In genomic region chr2:170814551-170815245, GRCh38 we compare ENCODE assay signal across 13 cellular contexts. TPM values are rescaled to one million over a fixed set of nuclear protein-coding genes. Genes with fewer than 3 reads are reported as not detected.
DNase-seq lines count a peak whose midpoint lies in the region; ATAC-seq and TF ChIP-seq lines count a peak whose summit lies in the region.
"Had no signal": no experiment of that assay in that cellular context is flagged by ENCODE, and none has a peak within 500 bp of the region (broad histone marks: within the 10 kb centered on the region; RNA-seq: fewer than 3 reads in every experiment).

No MANE protein-coding gene starts in this region.

- ATAC-seq in stimulated activated naive CD8-positive, alpha-beta T cell treated with anti-CD3 and anti-CD28 coated beads, Interleukin-15, Interleukin-2, amounts not matched to agents 100 U/mL and 50 U/mL, for 24 hours, result no peak
- no peak for ATAC-seq in GM21515 (IDR thresholded peaks at IDR 0.05; ENCODE audit: unreplicated experiment)
- no peak for ATAC-seq in GM21717 (IDR thresholded peaks at IDR 0.05; ENCODE audit: unreplicated experiment)

- H3K4me1 Mint-ChIP-seq in stimulated activated naive CD8-positive, alpha-beta T cell treated with anti-CD3 and anti-CD28 coated beads, Interleukin-15, Interleukin-2, amounts not matched to agents 100 ng/mL and 50 ng/mL, for 24 hours (ENCODE audit: low read depth), result peaks cover 50% of the 10 kb centered on the region
- peaks cover 28% of the 10 kb centered on the region for H3K4me1 Mint-ChIP-seq in glutamatergic neuron (ENCODE audit: low read depth, unreplicated experiment)

- peaks cover 70% of the 10 kb centered on the region for H3K27me3 Mint-ChIP-seq in stimulated activated naive CD8-positive, alpha-beta T cell treated with anti-CD3 and anti-CD28 coated beads, Interleukin-15, Interleukin-2, amounts not matched to agents 100 ng/mL and 50 ng/mL, for 24 hours
- peaks cover 35% of the 10 kb centered on the region for H3K27me3 Mint-ChIP-seq in glutamatergic neuron (ENCODE audit: unreplicated experiment)

- H3K4me3 Mint-ChIP-seq in stimulated activated naive CD8-positive, alpha-beta T cell treated with anti-CD3 and anti-CD28 coated beads, Interleukin-15, Interleukin-2, amounts not matched to agents 100 ng/mL and 50 ng/mL, for 24 hours, result peak overlapping the region; percentile 35
- peak overlapping the region; percentile 72 for H3K4me3 Mint-ChIP-seq in glutamatergic neuron (ENCODE audit: unreplicated experiment)

- no peak for DNase-seq in stimulated activated naive CD8-positive, alpha-beta T cell treated with anti-CD3 and anti-CD28 coated beads, Interleukin-15, Interleukin-2, amounts not matched to agents 100 U/mL and 50 U/mL, for 24 hours
- DNase-seq in NCI-H2227 (lab: John Stamatoyannopoulos, UW; ENCODE audit: unreplicated experiment) (peak; percentile 81), glutamatergic neuron (no peak), inferior parietal cortex (ENCODE audit: extremely low spot score) (no peak), NCI-H446 treated with DMSO at 0.1 percent for 48 hours (lab: John Stamatoyannopoulos, UW) (no peak)
- DNase-seq: heart left ventricle; stimulated activated CD4-positive, alpha-beta T cell treated with anti-CD3 and anti-CD28 coated beads, Interleukin-2, amount 100 ng/mL, for 24 hours had no signal

- H3K36me3 Mint-ChIP-seq in stimulated activated naive CD8-positive, alpha-beta T cell treated with anti-CD3 and anti-CD28 coated beads, Interleukin-15, Interleukin-2, amounts not matched to agents 100 ng/mL and 50 ng/mL, for 24 hours (ENCODE audit: low read depth), result no peaks in the 10 kb centered on the region
- no peaks in the 10 kb centered on the region for H3K36me3 Mint-ChIP-seq in glutamatergic neuron (ENCODE audit: unreplicated experiment)

- H3K9me3 Mint-ChIP-seq in stimulated activated naive CD8-positive, alpha-beta T cell treated with anti-CD3 and anti-CD28 coated beads, Interleukin-15, Interleukin-2, amounts not matched to agents 100 ng/mL and 50 ng/mL, for 24 hours, result no peaks in the 10 kb centered on the region
- peaks cover 7% of the 10 kb centered on the region for H3K9me3 Mint-ChIP-seq in glutamatergic neuron (ENCODE audit: unreplicated experiment)

- TF ChIP-seq CTCF in glutamatergic neuron (IDR thresholded peaks at IDR 0.05; ENCODE audit: partially characterized antibody, unreplicated experiment), result no peak

- peak overlapping the region; percentile 21 for H3K27ac Mint-ChIP-seq in stimulated activated naive CD8-positive, alpha-beta T cell treated with anti-CD3 and anti-CD28 coated beads, Interleukin-15, Interleukin-2, amounts not matched to agents 100 ng/mL and 50 ng/mL, for 24 hours
- no peak overlapping the region for H3K27ac Mint-ChIP-seq in glutamatergic neuron (ENCODE audit: unreplicated experiment)
- H3K27ac Mint-ChIP-seq: progenitor cell of endocrine pancreas had no signal

RNA-seq across cellular contexts. Expression of gene GAD1, which starts 2.0 kb away (rescaled TPM):
- 0.44 TPM for total RNA-seq in glutamatergic neuron (ENCODE audit: unreplicated experiment)

RNA-seq across cellular contexts. Expression of gene ERICH2, which starts 44.5 kb away (rescaled TPM):
- 2.1 TPM for total RNA-seq in glutamatergic neuron (ENCODE audit: unreplicated experiment)
- total RNA-seq: lung microvascular endothelial cell, M059J had no signal
